In the genomic region with DNA sequence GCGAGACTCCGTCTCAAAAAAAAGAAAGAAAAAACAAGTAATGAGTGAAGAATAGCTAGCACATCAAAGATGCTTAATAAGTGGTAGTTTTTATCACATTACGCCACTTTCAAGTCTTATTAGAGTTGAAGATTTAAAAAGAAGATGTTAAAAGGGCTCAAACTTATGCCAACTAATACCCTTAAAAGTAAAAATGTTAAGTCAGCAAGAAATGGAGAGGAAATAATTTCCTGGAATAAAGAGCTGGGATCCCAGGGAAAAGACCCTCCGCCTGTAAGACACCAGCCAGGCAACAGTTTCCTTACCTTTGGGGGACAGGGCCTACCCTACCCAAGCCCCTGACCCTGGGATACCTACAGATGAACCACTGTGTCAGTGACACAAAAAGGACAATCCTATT, we compare ENCODE assay signal across 2 cellular contexts.
TF ChIP-seq lines count a peak whose summit lies in the region.

No MANE protein-coding gene starts in this region.

TF ChIP-seq in GM12878, 131 proteins besides CTCF, POLR2A, EP300 and RAD21:
- TF ChIP-seq POLR2AphosphoS5 (IDR thresholded peaks at IDR 0.05; ENCODE audit: low read length) (no peak), SIN3A (IDR thresholded peaks at IDR 0.05; ENCODE audit: low read depth, low read length) (no peak), HDAC6 (IDR thresholded peaks at IDR 0.05; ENCODE audit: unreplicated experiment) (no peak), MXI1 (IDR thresholded peaks at IDR 0.05; ENCODE audit: low read depth, low read length) (no peak), TCF3 (IDR thresholded peaks at IDR 0.05; ENCODE audit: borderline replicate concordance, insufficient read depth, low read depth, low read length) (no peak), KLF5 (IDR thresholded peaks at IDR 0.05; ENCODE audit: partially characterized antibody) (no peak), MTA3 (IDR thresholded peaks at IDR 0.05; ENCODE audit: borderline replicate concordance, low read length) (no peak), EZH2 (IDR thresholded peaks at IDR 0.05; ENCODE audit: borderline replicate concordance, control insufficient read depth, low read depth, low read length) (no peak), EGR1 (IDR thresholded peaks at IDR 0.05; ENCODE audit: borderline replicate concordance in 1 of 2, low read depth in 2 of 2, low read length in 2 of 2) (no peak), SRF (IDR thresholded peaks at IDR 0.05; ENCODE audit: low read depth in 2 of 2, low read length in 2 of 2) (no peak), CHD4 (IDR thresholded peaks at IDR 0.05) (no peak), IRF4 (IDR thresholded peaks at IDR 0.05; ENCODE audit: low read depth, low read length) (no peak), NFYA (IDR thresholded peaks at IDR 0.05; ENCODE audit: borderline replicate concordance, low read depth, low read length) (no peak), TBL1XR1 (IDR thresholded peaks at IDR 0.05; ENCODE audit: low read depth, low read length) (no peak), FOS (IDR thresholded peaks at IDR 0.05; ENCODE audit: borderline replicate concordance, extremely low read depth, insufficient read length) (no peak), ZNF217 (IDR thresholded peaks at IDR 0.05) (no peak), CBX5 (IDR thresholded peaks at IDR 0.05; ENCODE audit: low read depth) (no peak), ATF3 (IDR thresholded peaks at IDR 0.05; ENCODE audit: borderline replicate concordance, extremely low read depth, low read depth, low read length) (no peak)
- TF ChIP-seq, protein P1, sequence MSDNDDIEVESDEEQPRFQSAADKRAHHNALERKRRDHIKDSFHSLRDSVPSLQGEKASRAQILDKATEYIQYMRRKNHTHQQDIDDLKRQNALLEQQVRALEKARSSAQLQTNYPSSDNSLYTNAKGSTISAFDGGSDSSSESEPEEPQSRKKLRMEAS (IDR thresholded peaks at IDR 0.05; ENCODE audit: low read depth, low read length): no peak

TF ChIP-seq in SK-N-SH, 30 proteins besides CTCF, POLR2A, EP300 and RAD21:
- TF ChIP-seq, protein P2, sequence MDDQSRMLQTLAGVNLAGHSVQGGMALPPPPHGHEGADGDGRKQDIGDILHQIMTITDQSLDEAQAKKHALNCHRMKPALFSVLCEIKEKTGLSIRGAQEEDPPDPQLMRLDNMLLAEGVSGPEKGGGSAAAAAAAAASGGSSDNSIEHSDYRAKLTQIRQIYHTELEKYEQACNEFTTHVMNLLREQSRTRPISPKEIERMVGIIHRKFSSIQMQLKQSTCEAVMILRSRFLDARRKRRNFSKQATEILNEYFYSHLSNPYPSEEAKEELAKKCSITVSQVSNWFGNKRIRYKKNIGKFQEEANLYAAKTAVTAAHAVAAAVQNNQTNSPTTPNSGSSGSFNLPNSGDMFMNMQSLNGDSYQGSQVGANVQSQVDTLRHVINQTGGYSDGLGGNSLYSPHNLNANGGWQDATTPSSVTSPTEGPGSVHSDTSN (IDR thresholded peaks at IDR 0.05): no peak
- TF ChIP-seq ELF1 (IDR thresholded peaks at IDR 0.05) (no peak), CHD2 (IDR thresholded peaks at IDR 0.05; ENCODE audit: low read length, partially characterized antibody) (no peak), NFIC (IDR thresholded peaks at IDR 0.05; ENCODE audit: borderline replicate concordance) (no peak), RXRA (IDR thresholded peaks at IDR 0.05; ENCODE audit: borderline replicate concordance, low read depth) (no peak), MXI1 (IDR thresholded peaks at IDR 0.05; ENCODE audit: low read depth, low read length) (no peak), IRF3 (IDR thresholded peaks at IDR 0.05; ENCODE audit: low read depth, low read length) (no peak), RFX5 (IDR thresholded peaks at IDR 0.05; ENCODE audit: low read length) (no peak), TEAD4 (IDR thresholded peaks at IDR 0.05; ENCODE audit: borderline replicate concordance, insufficient read depth) (no peak), MEF2A (IDR thresholded peaks at IDR 0.05; ENCODE audit: borderline replicate concordance, low read depth) (no peak), GABPA (IDR thresholded peaks at IDR 0.05; ENCODE audit: low read depth) (no peak), TCF12 (IDR thresholded peaks at IDR 0.05) (no peak), SMC3 (IDR thresholded peaks at IDR 0.05; ENCODE audit: low read depth, low read length) (no peak), FOXM1 (IDR thresholded peaks at IDR 0.05; ENCODE audit: low read depth) (no peak), TAF1 (IDR thresholded peaks at IDR 0.05; ENCODE audit: borderline replicate concordance, low read depth, low read length) (no peak), YY1 (IDR thresholded peaks at IDR 0.05; ENCODE audit: low read depth) (no peak)
TF ChIP-seq in SK-N-SH: peak in this region for 0.
